8 cellular contexts compared by ENCODE assay signal in genomic region chr3:4866841-4867240, GRCh38.
DNase-seq lines count a peak whose midpoint lies in the region; ATAC-seq and TF ChIP-seq lines count a peak whose summit lies in the region.

No MANE protein-coding gene starts in this region.

- peaks cover 13% of the 10 kb centered on the region for H3K36me3 Mint-ChIP-seq in activated naive CD4-positive, alpha-beta T cell treated with anti-CD3 and anti-CD28 coated beads, Interleukin-2, amount 50 U/mL, for 24 hours

- H3K27me3 Mint-ChIP-seq in activated naive CD4-positive, alpha-beta T cell treated with anti-CD3 and anti-CD28 coated beads, Interleukin-2, amount 50 U/mL, for 24 hours = no peaks in the 10 kb centered on the region

- H3K9me3 Mint-ChIP-seq in activated naive CD4-positive, alpha-beta T cell treated with anti-CD3 and anti-CD28 coated beads, Interleukin-2, amount 50 U/mL, for 24 hours = peaks cover 10% of the 10 kb centered on the region

- TF ChIP-seq POLR2A in tibial nerve (IDR thresholded peaks at IDR 0.05) = no peak

- peak overlapping the region; percentile 14 for H3K27ac Mint-ChIP-seq in activated naive CD4-positive, alpha-beta T cell treated with anti-CD3 and anti-CD28 coated beads, Interleukin-2, amount 50 U/mL, for 24 hours

- H3K9me3 ChIP-seq in ascending aorta (peaks cover 0 to 2% of the 10 kb centered on the region in 2 donors), tibial nerve (peaks cover 0 to 8% (median 2%) of the 10 kb centered on the region in 4 donors)

- H3K27me3 ChIP-seq in ascending aorta (no peaks in the 10 kb centered on the region), layer of hippocampus (ENCODE audit: control insufficient read depth, insufficient read depth, low read length) (no peaks in the 10 kb centered on the region), tibial nerve (no peaks in the 10 kb centered on the region)

- H3K4me3 ChIP-seq in ascending aorta (no peak overlapping the region), tibial nerve (peak overlapping the region in 2 of 4 donors; percentile 7 to 59)

- peaks cover 38% of the 10 kb centered on the region for H3K4me1 Mint-ChIP-seq in activated naive CD4-positive, alpha-beta T cell treated with anti-CD3 and anti-CD28 coated beads, Interleukin-2, amount 50 U/mL, for 24 hours

- DNase-seq in activated naive CD4-positive, alpha-beta T cell treated with Interleukin-2 at 50 U/mL for 16 hours = no peak
- no peak for DNase-seq in ascending aorta (ENCODE audit: low spot score in 2 of 2)
- DNase-seq in tibial nerve (ENCODE audit: low spot score in 2 of 2) = no peak
- DNase-seq in occipital lobe (lab: John Stamatoyannopoulos, UW) = no peak

- H3K4me1 ChIP-seq in ascending aorta (peaks cover 0 to 9% of the 10 kb centered on the region in 2 donors), tibial nerve (peaks cover 0 to 33% (median 24%) of the 10 kb centered on the region in 4 donors)

- peak in 1 of 2 donors; percentile 50 for TF ChIP-seq EP300 in tibial nerve (IDR thresholded peaks at IDR 0.05)

- TF ChIP-seq CTCF in ascending aorta (IDR thresholded peaks at IDR 0.05) = no peak
- TF ChIP-seq CTCF in tibial nerve (IDR thresholded peaks at IDR 0.05) = no peak

- peak overlapping the region; percentile 83 for H3K4me3 Mint-ChIP-seq in activated naive CD4-positive, alpha-beta T cell treated with anti-CD3 and anti-CD28 coated beads, Interleukin-2, amount 50 U/mL, for 24 hours

- H3K36me3 ChIP-seq in ascending aorta (no peaks in the 10 kb centered on the region), tibial nerve (peaks cover 0 to 2% (median 0%) of the 10 kb centered on the region in 3 donors)

- ATAC-seq in GM21515 (IDR thresholded peaks at IDR 0.05; ENCODE audit: unreplicated experiment) = no peak
- ATAC-seq in HG03097 (IDR thresholded peaks at IDR 0.05; ENCODE audit: low FRiP score, unreplicated experiment) = no peak

- H3K27ac ChIP-seq in ascending aorta = peak overlapping the region; percentile 96
- peak overlapping the region; percentile 97 for H3K27ac ChIP-seq in layer of hippocampus (ENCODE audit: low read depth, low read length)
- peak overlapping the region; percentile 91 to 96 (median 95) for H3K27ac ChIP-seq in tibial nerve

- 15 to 26% methylated on average over 6 of the region's 6 CpGs for WGBS in tibial nerve, 2 donors

- intact Hi-C loops in ascending aorta (cut with DNase I) = no loop called here
